14 cellular contexts compared by ENCODE assay signal in genomic region chr12:62215506-62215905, GRCh38. TPM values are rescaled to one million over a fixed set of nuclear protein-coding genes. Genes with fewer than 3 reads are reported as not detected.
DNase-seq lines count a peak whose midpoint lies in the region; ATAC-seq and TF ChIP-seq lines count a peak whose summit lies in the region.
"Had no signal": no experiment of that assay in that cellular context is flagged by ENCODE, and none has a peak within 500 bp of the region (broad histone marks: within the 10 kb centered on the region; RNA-seq: fewer than 3 reads in every experiment).

No MANE protein-coding gene starts in this region.

- H3K27me3 ChIP-seq in CD8-positive, alpha-beta T cell (ENCODE audit: insufficient read depth, low read length), result no peaks in the 10 kb centered on the region

- H3K9me3 Mint-ChIP-seq in CD8-positive, alpha-beta T cell, result no peaks in the 10 kb centered on the region
- H3K9me3 Mint-ChIP-seq in activated T-helper 1 cell treated with anti-CD3 and anti-CD28 coated beads, Interleukin-12 subunit alpha, Interleukin-12 subunit beta, Interleukin-2, Interleukin-4 antibody, amounts not matched to agents 30 ng/mL and 10 ng/mL and 1 ng/mL, durations not matched to agents 14 hours and 24 hours and 36 hours, result no peaks in the 10 kb centered on the region
- H3K9me3 Mint-ChIP-seq in nephron progenitor cell, result no peaks in the 10 kb centered on the region

- no peak overlapping the region for H3K27ac ChIP-seq in CD8-positive, alpha-beta T cell (ENCODE audit: low read depth, low read length)

- DNase-seq in CD8-positive, alpha-beta T cell, result no peak
- peak; percentile 19 for DNase-seq in HT-29 (ENCODE audit: low spot score)
- DNase-seq in activated T-helper 1 cell treated with anti-CD3 and anti-CD28 coated beads, Interleukin-12 subunit alpha, Interleukin-12 subunit beta, Interleukin-2, Interleukin-4 antibody, amounts not matched to agents 30 ng/mL and 10 ng/mL and 1 ng/mL, durations not matched to agents 14 hours and 24 hours and 36 hours (ENCODE audit: low spot score), result no peak
- DNase-seq in nephron progenitor cell, result no peak
- DNase-seq in GM20000 (ENCODE audit: low spot score), result no peak
- DNase-seq: amygdala, cortex of kidney, H7, NCI-H1930, NCI-H774, nucleus accumbens, SHP77 treated with DMSO at 0.1 percent for 48 hours had no signal

- CTCF ChIA-PET in CD8-positive, alpha-beta T cell (lab: Charles Lee), result no interaction called here

- H3K27ac Mint-ChIP-seq in CD8-positive, alpha-beta T cell, result no peak overlapping the region
- peak overlapping the region; percentile 58 for H3K27ac Mint-ChIP-seq in activated T-helper 1 cell treated with anti-CD3 and anti-CD28 coated beads, Interleukin-12 subunit alpha, Interleukin-12 subunit beta, Interleukin-2, Interleukin-4 antibody, amounts not matched to agents 30 ng/mL and 10 ng/mL and 1 ng/mL, durations not matched to agents 14 hours and 24 hours and 36 hours
- H3K27ac Mint-ChIP-seq in nephron progenitor cell, result peak overlapping the region; percentile 60

- H3K4me3 ChIP-seq in CD8-positive, alpha-beta T cell (ENCODE audit: low read depth, low read length), result no peak overlapping the region

- TF ChIP-seq CTCF in CD8-positive, alpha-beta T cell (IDR thresholded peaks at IDR 0.05), result no peak
- no peak for TF ChIP-seq CTCF in nephron progenitor cell (IDR thresholded peaks at IDR 0.05)
- TF ChIP-seq CTCF in GM20000 (IDR thresholded peaks at IDR 0.05; ENCODE audit: extremely low read depth, missing control alignments), result no peak

- no peaks in the 10 kb centered on the region for H3K36me3 Mint-ChIP-seq in CD8-positive, alpha-beta T cell
- no peaks in the 10 kb centered on the region for H3K36me3 Mint-ChIP-seq in activated T-helper 1 cell treated with anti-CD3 and anti-CD28 coated beads, Interleukin-12 subunit alpha, Interleukin-12 subunit beta, Interleukin-2, Interleukin-4 antibody, amounts not matched to agents 30 ng/mL and 10 ng/mL and 1 ng/mL, durations not matched to agents 14 hours and 24 hours and 36 hours (ENCODE audit: low read depth)
- no peaks in the 10 kb centered on the region for H3K36me3 Mint-ChIP-seq in nephron progenitor cell (ENCODE audit: low read depth)

- peaks cover 13% of the 10 kb centered on the region for H3K4me1 Mint-ChIP-seq in CD8-positive, alpha-beta T cell (ENCODE audit: low read depth)
- peaks cover 21% of the 10 kb centered on the region for H3K4me1 Mint-ChIP-seq in activated T-helper 1 cell treated with anti-CD3 and anti-CD28 coated beads, Interleukin-12 subunit alpha, Interleukin-12 subunit beta, Interleukin-2, Interleukin-4 antibody, amounts not matched to agents 30 ng/mL and 10 ng/mL and 1 ng/mL, durations not matched to agents 14 hours and 24 hours and 36 hours (ENCODE audit: low read depth)
- peaks cover 17% of the 10 kb centered on the region for H3K4me1 Mint-ChIP-seq in nephron progenitor cell

- H3K4me1 ChIP-seq in CD8-positive, alpha-beta T cell (ENCODE audit: insufficient read depth, low read length), result peaks cover 6% of the 10 kb centered on the region

- no peaks in the 10 kb centered on the region for H3K27me3 Mint-ChIP-seq in CD8-positive, alpha-beta T cell (ENCODE audit: low read depth)
- H3K27me3 Mint-ChIP-seq in activated T-helper 1 cell treated with anti-CD3 and anti-CD28 coated beads, Interleukin-12 subunit alpha, Interleukin-12 subunit beta, Interleukin-2, Interleukin-4 antibody, amounts not matched to agents 30 ng/mL and 10 ng/mL and 1 ng/mL, durations not matched to agents 14 hours and 24 hours and 36 hours (ENCODE audit: insufficient read depth), result peaks cover 19% of the 10 kb centered on the region
- H3K27me3 Mint-ChIP-seq in nephron progenitor cell (ENCODE audit: low read depth, poor library complexity), result no peaks in the 10 kb centered on the region

- intact Hi-C loops in CD8-positive, alpha-beta T cell (cut with DNase I, micrococcal nuclease), result no loop called here
- intact Hi-C loops in activated T-helper 1 cell treated with anti-CD3 and anti-CD28 coated beads, Interleukin-12 subunit alpha, Interleukin-12 subunit beta, Interleukin-2, Interleukin-4 antibody, amounts not matched to agents 30 ng/mL and 10 ng/mL and 1 ng/mL, durations not matched to agents 14 hours and 24 hours and 36 hours (cut with micrococcal nuclease), result loop anchor here (2.0 kb wide), 1 partner anchor 35 kb away; no protein-coding TSS in a partner anchor

- peak overlapping the region; percentile 26 for H3K4me3 Mint-ChIP-seq in CD8-positive, alpha-beta T cell
- peak overlapping the region; percentile 48 for H3K4me3 Mint-ChIP-seq in activated T-helper 1 cell treated with anti-CD3 and anti-CD28 coated beads, Interleukin-12 subunit alpha, Interleukin-12 subunit beta, Interleukin-2, Interleukin-4 antibody, amounts not matched to agents 30 ng/mL and 10 ng/mL and 1 ng/mL, durations not matched to agents 14 hours and 24 hours and 36 hours
- H3K4me3 Mint-ChIP-seq in nephron progenitor cell, result no peak overlapping the region

- no peaks in the 10 kb centered on the region for H3K9me3 ChIP-seq in CD8-positive, alpha-beta T cell (ENCODE audit: low read length)

- no peak for ATAC-seq in CD8-positive, alpha-beta T cell
- ATAC-seq in HG02623 (IDR thresholded peaks at IDR 0.05; ENCODE audit: unreplicated experiment) (no peak), HG03159 (IDR thresholded peaks at IDR 0.05; ENCODE audit: unreplicated experiment) (no peak)

- POLR2A ChIA-PET in CD8-positive, alpha-beta T cell (lab: Charles Lee), result interaction anchor here (0.6 kb wide), 1 partner anchor 789 kb away, joined by 5 read pairs; no protein-coding TSS in a partner anchor

- H3K36me3 ChIP-seq in CD8-positive, alpha-beta T cell (ENCODE audit: insufficient read depth, low read length), result no peaks in the 10 kb centered on the region

RNA-seq across cellular contexts. Expression of gene USP15, which starts 44.7 kb away (rescaled TPM):
- total RNA-seq in CD8-positive, alpha-beta T cell, result 100 to 1,000 TPM; 213 to 224 TPM
- total RNA-seq in HT-29 (2014; rRNA removed; shearing (Covaris generic)), result 24.6 and 27.1 TPM in 2 replicates
- total RNA-seq in activated T-helper 1 cell treated with anti-CD3 and anti-CD28 coated beads, Interleukin-12 subunit alpha, Interleukin-12 subunit beta, Interleukin-2, Interleukin-4 antibody, amounts not matched to agents 30 ng/mL and 10 ng/mL and 1 ng/mL, durations not matched to agents 14 hours and 24 hours and 36 hours, result 100 and 110 TPM in 2 replicates
